20 cellular contexts compared by ENCODE assay signal in the genomic region with DNA sequence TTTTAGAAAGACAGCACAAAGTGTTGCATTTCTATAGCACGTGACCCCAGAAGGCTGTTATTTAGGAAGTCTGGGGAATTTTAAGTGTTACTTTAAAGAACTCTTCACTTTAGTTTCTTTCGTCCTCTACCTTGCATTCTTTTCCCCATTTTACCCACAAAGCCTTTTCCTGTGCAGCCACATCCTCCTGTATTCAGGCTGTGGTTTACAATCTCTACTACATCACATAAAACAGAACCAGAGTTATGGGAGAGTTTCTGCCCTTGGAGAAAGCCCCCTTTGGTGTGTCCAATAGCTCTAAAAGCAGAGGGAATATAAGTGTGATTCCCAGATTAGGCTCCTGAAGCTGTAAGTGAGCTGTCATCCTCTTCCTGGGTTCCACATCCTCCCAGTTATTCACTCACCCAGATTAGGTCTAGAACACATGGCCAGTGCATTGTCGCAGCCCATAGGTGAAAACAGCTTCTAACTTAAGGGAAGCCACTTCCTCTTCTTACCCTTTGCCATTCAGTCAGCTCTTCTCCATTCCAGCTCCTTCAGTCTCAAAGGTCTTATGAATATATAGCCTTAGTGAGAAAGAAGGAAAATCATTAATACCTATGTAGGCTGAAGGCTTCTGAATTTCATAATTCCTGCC.
A peak's percentile ranks its signal among the peaks of the same experiment; 100 is the strongest.
DNase-seq lines count a peak whose midpoint lies in the region; ATAC-seq and TF ChIP-seq lines count a peak whose summit lies in the region.
"Had no signal": no experiment of that assay in that cellular context is flagged by ENCODE, and none has a peak within 500 bp of the region (broad histone marks: within the 10 kb centered on the region; RNA-seq: fewer than 3 reads in every experiment).

No MANE protein-coding gene starts in this region.

- no peaks in the 10 kb centered on the region for H3K9me3 Mint-ChIP-seq in CD4-positive, alpha-beta T cell
- H3K9me3 Mint-ChIP-seq in endothelial cell (ENCODE audit: unreplicated experiment), result no peaks in the 10 kb centered on the region

- no peaks in the 10 kb centered on the region for H3K9me3 ChIP-seq in CD4-positive, alpha-beta T cell (ENCODE audit: control insufficient read depth, low read length)
- no peaks in the 10 kb centered on the region for H3K9me3 ChIP-seq in PC-9 (ENCODE audit: insufficient read depth, low read depth)
- no peaks in the 10 kb centered on the region for H3K9me3 ChIP-seq in esophagus muscularis mucosa
- no peaks in the 10 kb centered on the region for H3K9me3 ChIP-seq in tibial artery
- H3K9me3 ChIP-seq: heart left ventricle, uterus had no signal

- H3K4me3 Mint-ChIP-seq in CD4-positive, alpha-beta T cell, result peak overlapping the region; percentile 27
- no peak overlapping the region for H3K4me3 Mint-ChIP-seq in endothelial cell (ENCODE audit: unreplicated experiment)

- peaks cover 22% of the 10 kb centered on the region for H3K4me1 Mint-ChIP-seq in CD4-positive, alpha-beta T cell (ENCODE audit: low read depth)
- peaks cover 7% of the 10 kb centered on the region for H3K4me1 Mint-ChIP-seq in endothelial cell (ENCODE audit: unreplicated experiment)

- H3K36me3 Mint-ChIP-seq in CD4-positive, alpha-beta T cell (ENCODE audit: low read depth), result no peaks in the 10 kb centered on the region
- H3K36me3 Mint-ChIP-seq in endothelial cell (ENCODE audit: low read depth, unreplicated experiment), result no peaks in the 10 kb centered on the region

- H3K9me2 ChIP-seq in PC-9 (ENCODE audit: insufficient read depth), result no peaks in the 10 kb centered on the region

- intact Hi-C loops in CD4-positive, alpha-beta T cell (cut with DNase I, micrococcal nuclease), result no loop called here
- intact Hi-C loops in PC-9 (cut with micrococcal nuclease; ENCODE audit: unreplicated experiment), result no loop called here
- intact Hi-C loops in esophagus muscularis mucosa (cut with DNase I), result no loop called here
- intact Hi-C loops in tibial artery (cut with DNase I; ENCODE audit: low total_unique reads), result no loop called here

- no peak for ATAC-seq in CD4-positive, alpha-beta T cell (ENCODE audit: poor library complexity)
- ATAC-seq in HG03108 (IDR thresholded peaks at IDR 0.05; ENCODE audit: unreplicated experiment), result no peak
- ATAC-seq: heart left ventricle had no signal

- CTCF ChIA-PET in CD4-positive, alpha-beta T cell (lab: Charles Lee), result no interaction called here
- CTCF ChIA-PET in PC-9 (lab: Charles Lee), result no interaction called here

- BruUV-seq in PC-9 (replicated peaks; lab: Mats Ljungman, UMichigan), result no TSS peak

- POLR2A ChIA-PET in CD4-positive, alpha-beta T cell (lab: Charles Lee), result no interaction called here
- POLR2A ChIA-PET in PC-9 (lab: Charles Lee; ENCODE audit: unreplicated experiment), result no interaction called here

- H3K36me3 ChIP-seq in PC-9 (ENCODE audit: low read depth) (no peaks in the 10 kb centered on the region), esophagus muscularis mucosa (no peaks in the 10 kb centered on the region), tibial artery (no peaks in the 10 kb centered on the region)
- H3K36me3 ChIP-seq: heart left ventricle, uterus had no signal

- H3K4me2 ChIP-seq in PC-9, result no peak overlapping the region
- H3K4me2 ChIP-seq: KMS-11 had no signal

- DNase-seq in CD4-positive, alpha-beta T cell, result no peak
- DNase-seq in Jurkat, Clone E6-1 (ENCODE audit: low read depth, low spot score), result peak; percentile 72
- DNase-seq in PC-9 (no peak), esophagus muscularis mucosa (ENCODE audit: extremely low spot score) (peak; percentile 89), tibial artery (no peak), endothelial cell (ENCODE audit: low spot score) (no peak)
- DNase-seq: Calu3; effector memory CD4-positive, alpha-beta T cell; H7; heart left ventricle; mammary epithelial cell; NCI-H1417; NCI-H2171; NCI-H82; posterior cingulate gyrus; RPMI8226; stimulated activated CD4-positive, alpha-beta T cell treated with anti-CD3 and anti-CD28 coated beads, Interleukin-2, amount 100 ng/mL, for 48 hours; uterus had no signal

- H3K27me3 Mint-ChIP-seq in CD4-positive, alpha-beta T cell, result no peaks in the 10 kb centered on the region
- peaks cover 1% of the 10 kb centered on the region for H3K27me3 Mint-ChIP-seq in endothelial cell (ENCODE audit: unreplicated experiment)

- H3K27ac ChIP-seq in CD4-positive, alpha-beta T cell (ENCODE audit: low read depth, low read length), result no peak overlapping the region
- H3K27ac ChIP-seq in PC-9 (0 out of 2 replicates have a peak overlapping the region, but pooled peaks have one; percentile 4), esophagus muscularis mucosa (replicated peaks in 1 of 4) (no peak overlapping the region), tibial artery (no peak overlapping the region)
- H3K27ac ChIP-seq: heart left ventricle, KMS-11, uterus had no signal

- H3K27ac Mint-ChIP-seq in CD4-positive, alpha-beta T cell, result peak overlapping the region; percentile 25
- no peak overlapping the region for H3K27ac Mint-ChIP-seq in endothelial cell (ENCODE audit: unreplicated experiment)

- H2AFZ ChIP-seq in PC-9, result 0 out of 2 replicates have a peak overlapping the region, but pooled peaks have one; percentile 40

- no peak for TF ChIP-seq POLR2A in esophagus muscularis mucosa (IDR thresholded peaks at IDR 0.05; ENCODE audit: low read depth)

- H3K4me1 ChIP-seq in PC-9 (replicated peaks; ENCODE audit: insufficient read depth), result peaks cover 7% of the 10 kb centered on the region; the same call in 1 of the 2 replicates
- H3K4me1 ChIP-seq in esophagus muscularis mucosa, result no peaks in the 10 kb centered on the region
- H3K4me1 ChIP-seq in tibial artery, result no peaks in the 10 kb centered on the region
- H3K4me1 ChIP-seq: heart left ventricle, uterus had no signal

- H3K27me3 ChIP-seq in CD4-positive, alpha-beta T cell (ENCODE audit: control insufficient read depth, insufficient read depth, low read length), result no peaks in the 10 kb centered on the region
- H3K27me3 ChIP-seq in PC-9 (ENCODE audit: insufficient read depth, low read depth), result no peaks in the 10 kb centered on the region
- H3K27me3 ChIP-seq in esophagus muscularis mucosa, result no peaks in the 10 kb centered on the region
- H3K27me3 ChIP-seq in tibial artery, result no peaks in the 10 kb centered on the region
- H3K27me3 ChIP-seq: uterus had no signal

- no peaks in the 10 kb centered on the region for H4K20me1 ChIP-seq in PC-9 (ENCODE audit: insufficient read depth)

- H3F3A ChIP-seq in PC-9 (ENCODE audit: insufficient read depth, low read depth), result no peaks in the 10 kb centered on the region

- WGBS in esophagus muscularis mucosa, result 77% methylated on average over 3 of the region's 3 CpGs

- TF ChIP-seq CTCF in CD4-positive, alpha-beta T cell (IDR thresholded peaks at IDR 0.05), result no peak
- TF ChIP-seq CTCF in PC-9 (conservative IDR thresholded peaks at IDR 0.05) (no peak), esophagus muscularis mucosa (IDR thresholded peaks at IDR 0.05) (no peak), tibial artery (IDR thresholded peaks at IDR 0.05) (no peak), endothelial cell (IDR thresholded peaks at IDR 0.05; ENCODE audit: unreplicated experiment) (no peak)

- H3K4me3 ChIP-seq in Jurkat, Clone E6-1 (ENCODE audit: low read length), result no peak overlapping the region
- H3K4me3 ChIP-seq in PC-9 (no peak overlapping the region), esophagus muscularis mucosa (no peak overlapping the region), tibial artery (no peak overlapping the region)
- H3K4me3 ChIP-seq: heart left ventricle, uterus had no signal

- TF ChIP-seq EP300 in esophagus muscularis mucosa (IDR thresholded peaks at IDR 0.05), result no peak

- no peaks in the 10 kb centered on the region for H3K79me2 ChIP-seq in PC-9 (ENCODE audit: low read depth)

Comparison
In these comparisons a context has a peak if more than half of its experiments do, and no peak if none do; other contexts are left out.
1. DNase-seq: peak in Jurkat, Clone E6-1 (single experiment) and esophagus muscularis mucosa (single experiment); none in CD4-positive, alpha-beta T cell (0 of 10), PC-9 (0 of 2), tibial artery (0 of 2) and endothelial cell (single experiment).